11 cellular contexts compared by ENCODE assay signal in the genomic region with DNA sequence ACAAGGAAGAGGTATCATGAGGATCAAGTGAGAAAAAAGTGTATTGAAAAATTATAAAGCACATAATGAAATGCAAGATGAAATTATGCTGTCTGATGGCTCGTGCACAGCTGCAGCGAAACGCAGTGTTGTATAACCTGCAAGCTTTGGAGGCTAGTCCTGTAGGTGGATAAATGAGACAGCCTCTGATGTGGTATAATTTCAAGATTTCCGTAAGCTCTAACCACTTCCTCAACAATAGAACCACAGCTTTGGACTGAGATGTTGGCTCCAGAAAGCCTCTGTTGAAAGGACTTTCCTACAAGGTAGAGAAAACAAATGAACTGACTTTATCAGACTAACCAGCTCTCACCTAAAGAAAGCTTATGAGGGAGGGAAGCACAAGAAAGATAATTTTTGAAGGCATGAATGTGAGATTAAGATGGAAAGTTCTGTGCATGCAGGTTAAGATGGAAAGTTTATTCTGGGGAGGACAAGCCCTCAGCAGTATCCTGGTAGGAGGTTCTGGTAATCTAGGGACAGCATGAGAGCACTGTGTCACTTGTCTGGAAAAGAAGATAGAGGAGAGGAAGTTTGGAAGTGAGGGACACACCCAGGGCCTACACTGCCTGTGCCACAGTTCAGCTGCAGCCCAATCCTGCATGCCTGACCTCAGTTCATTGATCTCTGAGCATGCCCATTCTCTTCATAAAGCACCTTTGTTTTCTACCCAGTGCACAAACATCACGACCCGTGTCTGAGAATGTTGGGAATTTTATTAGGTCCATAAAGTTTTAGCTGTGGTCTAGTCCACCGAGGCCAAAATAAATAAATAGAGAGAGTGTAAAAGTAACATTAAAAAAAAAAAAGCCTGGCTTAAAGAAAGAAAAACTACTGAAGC.
DNase-seq lines count a peak whose midpoint lies in the region; ATAC-seq and TF ChIP-seq lines count a peak whose summit lies in the region.
"Had no signal": no experiment of that assay in that cellular context is flagged by ENCODE, and none has a peak within 500 bp of the region (broad histone marks: within the 10 kb centered on the region; RNA-seq: fewer than 3 reads in every experiment).

No MANE protein-coding gene starts in this region.

- DNase-seq in SW480 (ENCODE audit: low spot score) (peak; percentile 83), kidney tubule cell (ENCODE audit: low spot score) (peak; percentile 65), NCI-H146 (lab: John Stamatoyannopoulos, UW) (no peak), spleen (no peak), DMS114 treated with DMSO at 0.1 percent for 48 hours (lab: John Stamatoyannopoulos, UW; ENCODE audit: unreplicated experiment) (no peak), NCI-H524 (lab: John Stamatoyannopoulos, UW) (no peak)
- DNase-seq: GDM1, NCI-H1436 treated with DMSO at 0.1 percent for 48 hours had no signal

- ATAC-seq in GM18508 (IDR thresholded peaks at IDR 0.05; ENCODE audit: insufficient read depth, unreplicated experiment): peak; percentile 79
- peak; percentile 77 for ATAC-seq in HG02870 (IDR thresholded peaks at IDR 0.05; ENCODE audit: unreplicated experiment)

- no peak for TF ChIP-seq CTCF in spleen (IDR thresholded peaks at IDR 0.05 in 8 of 11, conservative IDR thresholded peaks at IDR 0.05 in 3 of 11)

- peaks cover 0 to 8% (median 5%) of the 10 kb centered on the region in 8 donors for H3K9me3 ChIP-seq in spleen
- H3K9me3 ChIP-seq: HAP-1 had no signal

- H3K36me3 ChIP-seq in spleen: no peaks in the 10 kb centered on the region
- H3K36me3 ChIP-seq: HAP-1 had no signal

- no peak for TF ChIP-seq POLR2A in spleen (IDR thresholded peaks at IDR 0.05)

- no peak overlapping the region for H3K4me3 ChIP-seq in spleen
- H3K4me3 ChIP-seq: HAP-1 had no signal

- H3K4me1 ChIP-seq in spleen: peaks cover 0 to 12% (median 0%) of the 10 kb centered on the region in 6 donors
- H3K4me1 ChIP-seq: HAP-1 had no signal

- peaks cover 0 to 8% (median 0%) of the 10 kb centered on the region in 7 donors for H3K27me3 ChIP-seq in spleen (replicated peaks in 1 of 7)

- intact Hi-C loops in spleen (cut with DNase I; ENCODE audit: low total_unique reads): no loop called here

- no peak overlapping the region for H3K27ac ChIP-seq in spleen

- WGBS in spleen, 5 donors: 38 to 53% (median 44%) methylated on average over 7 of the region's 7 CpGs

Comparison
In these comparisons a context has a peak if more than half of its experiments do, and no peak if none do; other contexts are left out.
1. DNase-seq: peak in SW480 (single experiment) and kidney tubule cell (single experiment); none in NCI-H146 (single experiment), spleen (single experiment), DMS114 treated with DMSO at 0.1 percent for 48 hours (single experiment) and NCI-H524 (0 of 2).